ENCODE assay signal across 18 cellular contexts in genomic region chr5:164235176-164235914, GRCh38.
DNase-seq lines count a peak whose midpoint lies in the region; ATAC-seq and TF ChIP-seq lines count a peak whose summit lies in the region.
"Had no signal": no experiment of that assay in that cellular context is flagged by ENCODE, and none has a peak within 500 bp of the region (broad histone marks: within the 10 kb centered on the region; RNA-seq: fewer than 3 reads in every experiment).

No MANE protein-coding gene starts in this region.

- H3K4me1 ChIP-seq in GM23248 (ENCODE audit: insufficient read depth) = no peaks in the 10 kb centered on the region
- peaks cover 3 to 5% of the 10 kb centered on the region in 2 experiments; a peak in 3 of 4 replicates for H3K4me1 ChIP-seq in SK-N-SH (ENCODE audit: control insufficient read depth in 1 of 2, insufficient read depth in 2 of 2, low read depth in 1 of 2, low read length in 1 of 2)

- no peaks in the 10 kb centered on the region for H3K9me3 ChIP-seq in GM23248 (ENCODE audit: low read depth)
- H3K9me3 ChIP-seq in SK-N-SH = no peaks in the 10 kb centered on the region
- H3K9me3 ChIP-seq: body of pancreas had no signal

- DNase-seq in GM23248 = peak; percentile 2
- DNase-seq in SK-N-SH = no peak
- peak; percentile 99 for DNase-seq in fibroblast of the aortic adventitia (ENCODE audit: low read depth)
- DNase-seq in skeletal muscle cell (ENCODE audit: low read depth) = peak; percentile 80
- no peak for DNase-seq in UCSD-AML1 (lab: John Stamatoyannopoulos, UW; ENCODE audit: unreplicated experiment)
- DNase-seq in activated CD4-positive, alpha-beta T cell treated with anti-CD3 and anti-CD28 coated beads, Interleukin-2, amount 50 U/mL, for 4 hours = no peak
- DNase-seq: activated CD4-positive, alpha-beta T cell treated with anti-CD3 and anti-CD28 coated beads, Interleukin-2, amount 50 U/mL, for 1 hour; body of pancreas; effector memory CD8-positive, alpha-beta T cell; left colon; natural killer cell; NCI-H2081; right cardiac atrium; SHP77 treated with DMSO at 0.1 percent for 48 hours; stimulated activated CD4-positive, alpha-beta T cell treated with anti-CD3 and anti-CD28 coated beads, Interleukin-4, amount 100 ng/mL, for 1 hour had no signal

- in situ Hi-C loops in GM23248 (cut with MboI) = no loop called here

- H3F3A ChIP-seq in GM23248 (ENCODE audit: insufficient read depth) = no peaks in the 10 kb centered on the region
- H3F3A ChIP-seq in SK-N-SH (replicated peaks; ENCODE audit: insufficient read depth) = peaks cover 7% of the 10 kb centered on the region

- no peak overlapping the region for H3K4me2 ChIP-seq in GM23248 (ENCODE audit: unreplicated experiment)
- H3K4me2 ChIP-seq in SK-N-SH = no peak overlapping the region

- H3K9ac ChIP-seq in GM23248 = no peak overlapping the region
- no peak overlapping the region for H3K9ac ChIP-seq in SK-N-SH

- ATAC-seq in HG02973 (IDR thresholded peaks at IDR 0.05; ENCODE audit: unreplicated experiment) = no peak
- no peak for ATAC-seq in HG02571 (IDR thresholded peaks at IDR 0.05; ENCODE audit: unreplicated experiment)
- ATAC-seq: activated T-helper 17 cell treated with anti-CD3 and anti-CD28 coated beads, Interleukin-2, amount 50 U/mL, for 72 hours; body of pancreas; effector memory CD8-positive, alpha-beta T cell; left colon; natural killer cell; right cardiac atrium had no signal

- H3K4me3 ChIP-seq in GM23248 = no peak overlapping the region
- H3K4me3 ChIP-seq in SK-N-SH (ENCODE audit: low read depth in 2 of 2, low read length in 1 of 2) = no peak overlapping the region
- no peak overlapping the region for H3K4me3 ChIP-seq in fibroblast of the aortic adventitia (ENCODE audit: low read depth, low read length)
- H3K4me3 ChIP-seq in skeletal muscle cell (ENCODE audit: low read depth, low read length) = no peak overlapping the region
- H3K4me3 ChIP-seq: body of pancreas had no signal

- H4K20me1 ChIP-seq in GM23248 (ENCODE audit: insufficient read depth) (no peaks in the 10 kb centered on the region), SK-N-SH (ENCODE audit: insufficient read depth) (no peaks in the 10 kb centered on the region)

- POLR2A ChIA-PET in SK-N-SH (lab: Yijun Ruan, JAX) = no interaction called here

- no peak for TF ChIP-seq RAD21 in SK-N-SH (IDR thresholded peaks at IDR 0.05; ENCODE audit: low read length)

- 3 to 4% methylated on average over 3 of the region's 3 CpGs for WGBS in GM23248 (ENCODE audit: low coverage in 1 of 2, low lambda C conversion rate in 2 of 2, missing lambda C conversion rate in 2 of 2), 2 experiments
- WGBS in SK-N-SH (ENCODE audit: low lambda C conversion rate) = 69% methylated on average over 3 of the region's 3 CpGs

- peak in 1 of 2 experiments; percentile 84; a peak in 2 of 4 replicates for TF ChIP-seq EP300 in SK-N-SH (IDR thresholded peaks at IDR 0.05; ENCODE audit: borderline replicate concordance in 1 of 2, low read depth in 1 of 2, low read length in 1 of 2)

- H3K79me2 ChIP-seq in GM23248 (ENCODE audit: insufficient read depth) (no peaks in the 10 kb centered on the region), SK-N-SH (ENCODE audit: insufficient read depth) (no peaks in the 10 kb centered on the region)

- H3K36me3 ChIP-seq in GM23248 (ENCODE audit: low read depth) (no peaks in the 10 kb centered on the region), SK-N-SH (replicated peaks in 1 of 2; ENCODE audit: control insufficient read depth in 1 of 2, insufficient read depth in 2 of 2, low read length in 1 of 2) (no peaks in the 10 kb centered on the region)

- no peak for TF ChIP-seq CTCF in SK-N-SH (IDR thresholded peaks at IDR 0.05)
- no peak for TF ChIP-seq CTCF in fibroblast of the aortic adventitia (IDR thresholded peaks at IDR 0.05; ENCODE audit: insufficient read depth, low read length)

- H2AFZ ChIP-seq in GM23248 = no peak overlapping the region
- H2AFZ ChIP-seq in SK-N-SH (ENCODE audit: low read depth) = no peak overlapping the region

- no peak overlapping the region for H3K27ac ChIP-seq in GM23248
- peak overlapping the region; percentile 25 to 65; a peak in 3 of 4 replicates for H3K27ac ChIP-seq in SK-N-SH (ENCODE audit: low read depth in 2 of 2, low read length in 1 of 2)

- H3K27me3 ChIP-seq in GM23248 (replicated peaks; ENCODE audit: insufficient read depth) = no peaks in the 10 kb centered on the region
- no peaks in the 10 kb centered on the region for H3K27me3 ChIP-seq in SK-N-SH (ENCODE audit: insufficient read depth)
- H3K27me3 ChIP-seq: body of pancreas had no signal

- H3K9me2 ChIP-seq in GM23248 (ENCODE audit: insufficient read depth) = no peaks in the 10 kb centered on the region
- no peaks in the 10 kb centered on the region for H3K9me2 ChIP-seq in SK-N-SH

- CTCF ChIA-PET in SK-N-SH (lab: Yijun Ruan, JAX) = interaction anchor here (0.6 kb wide), 1 partner anchor 9 kb away, joined by 3 read pairs; no protein-coding TSS in a partner anchor

TF ChIP-seq in SK-N-SH, 30 proteins besides CTCF, POLR2A, EP300 and RAD21 (continues in another document):
- no peak for TF ChIP-seq GATA2 (CRISPR knock-in tag; IDR thresholded peaks at IDR 0.05)
- no peak for TF ChIP-seq ZBTB33 (IDR thresholded peaks at IDR 0.05; ENCODE audit: borderline replicate concordance, low read depth)
- no peak for TF ChIP-seq RFX5 (IDR thresholded peaks at IDR 0.05; ENCODE audit: low read length)
- TF ChIP-seq SMC3 (IDR thresholded peaks at IDR 0.05; ENCODE audit: low read depth, low read length) = no peak
- no peak for TF ChIP-seq TAF1 (IDR thresholded peaks at IDR 0.05; ENCODE audit: borderline replicate concordance, low read depth, low read length)
- 0 out of 2 replicates have a peak, but pooled peaks have one; percentile 35 for TF ChIP-seq RXRA (IDR thresholded peaks at IDR 0.05; ENCODE audit: borderline replicate concordance, low read depth)
- TF ChIP-seq USF1 (IDR thresholded peaks at IDR 0.05; ENCODE audit: borderline replicate concordance, low read depth) = no peak
- TF ChIP-seq YY1 (IDR thresholded peaks at IDR 0.05; ENCODE audit: low read depth) = no peak
- peak; percentile 72; the same call in 1 of the 2 replicates for TF ChIP-seq TEAD4 (IDR thresholded peaks at IDR 0.05; ENCODE audit: borderline replicate concordance, insufficient read depth)
- no peak for TF ChIP-seq MEF2A (IDR thresholded peaks at IDR 0.05; ENCODE audit: borderline replicate concordance, low read depth)
- TF ChIP-seq FOXM1 (IDR thresholded peaks at IDR 0.05; ENCODE audit: low read depth) = peak; percentile 19; the same call in 1 of the 2 replicates
- peak; percentile 38 for TF ChIP-seq JUND (IDR thresholded peaks at IDR 0.05)
- peak; percentile 75 for TF ChIP-seq PBX3 (IDR thresholded peaks at IDR 0.05)
- TF ChIP-seq USF2 (IDR thresholded peaks at IDR 0.05; ENCODE audit: borderline replicate concordance, low read depth, low read length) = no peak
- TF ChIP-seq TCF12 (IDR thresholded peaks at IDR 0.05) = peak; percentile 75
- no peak for TF ChIP-seq EZH2phosphoT487 (IDR thresholded peaks at IDR 0.05; ENCODE audit: borderline replicate concordance, low read depth)
- TF ChIP-seq FOSL2 (IDR thresholded peaks at IDR 0.05; ENCODE audit: borderline replicate concordance, low read depth) = peak; percentile 49
- no peak for TF ChIP-seq RCOR1 (IDR thresholded peaks at IDR 0.05; ENCODE audit: low read length)
- TF ChIP-seq POLR2AphosphoS5 (IDR thresholded peaks at IDR 0.05; ENCODE audit: low read depth, low read length) = no peak

Comparison
In these comparisons a context has a peak if more than half of its experiments do, and no peak if none do; other contexts are left out.
1. DNase-seq: peak in GM23248 (single experiment), fibroblast of the aortic adventitia (single experiment) and skeletal muscle cell (single experiment); none in SK-N-SH (single experiment), UCSD-AML1 (single experiment) and activated CD4-positive, alpha-beta T cell treated with anti-CD3 and anti-CD28 coated beads, Interleukin-2, amount 50 U/mL, for 4 hours (0 of 2).